Comparison of ENCODE assay signal across 12 cellular contexts in the genomic region with DNA sequence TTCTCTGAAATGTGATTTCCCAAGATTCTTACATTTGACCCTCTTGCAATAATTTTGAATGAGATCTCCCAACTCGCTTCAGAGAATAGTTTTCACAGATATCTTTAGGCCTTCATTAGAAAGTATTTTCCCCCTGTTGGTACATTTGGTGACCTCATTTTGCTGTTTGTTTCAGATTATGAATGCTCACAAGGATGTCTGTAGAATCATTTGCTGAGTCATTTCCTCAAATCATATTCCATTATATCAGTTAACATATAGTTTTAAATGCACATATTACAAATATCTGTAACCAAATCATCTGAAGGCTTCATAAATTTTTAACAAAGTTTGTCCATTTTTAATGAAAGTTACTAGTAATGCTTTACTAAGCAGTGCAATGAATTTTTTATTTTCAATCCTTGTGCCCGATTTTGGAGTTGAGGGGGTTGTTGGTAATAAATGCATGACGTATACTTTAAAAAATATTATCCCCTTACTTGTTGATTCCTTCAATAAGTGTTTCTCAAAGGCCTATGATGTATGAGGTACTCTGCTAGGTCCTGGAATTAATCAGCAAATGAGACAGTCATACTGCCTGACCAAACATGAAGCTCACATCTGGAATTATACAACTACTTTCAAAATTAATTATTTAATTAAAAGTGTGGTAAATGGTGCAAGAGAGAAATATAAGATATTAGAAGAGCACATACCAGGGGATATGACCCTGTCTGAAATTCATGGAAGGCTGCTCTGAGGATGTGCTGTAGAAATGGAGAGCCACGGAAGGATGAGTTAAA.
DNase-seq lines count a peak whose midpoint lies in the region; ATAC-seq and TF ChIP-seq lines count a peak whose summit lies in the region.
"Had no signal": no experiment of that assay in that cellular context is flagged by ENCODE, and none has a peak within 500 bp of the region (broad histone marks: within the 10 kb centered on the region; RNA-seq: fewer than 3 reads in every experiment).

No MANE protein-coding gene starts in this region.

- H3K27me3 ChIP-seq in breast epithelium (no peaks in the 10 kb centered on the region), SK-N-SH (ENCODE audit: insufficient read depth) (no peaks in the 10 kb centered on the region), H7 (ENCODE audit: control insufficient read depth, insufficient read depth, low read length) (no peaks in the 10 kb centered on the region), ascending aorta (no peaks in the 10 kb centered on the region)
- H3K27me3 ChIP-seq: BE2C had no signal

- POLR2A ChIA-PET in MCF 10A (lab: Yijun Ruan, JAX), result no interaction called here
- POLR2A ChIA-PET in SK-N-SH (lab: Yijun Ruan, JAX), result no interaction called here

- H3K9ac ChIP-seq in SK-N-SH, result no peak overlapping the region

- H3K4me2 ChIP-seq in SK-N-SH, result no peak overlapping the region

- TF ChIP-seq RAD21 in SK-N-SH (IDR thresholded peaks at IDR 0.05; ENCODE audit: low read length), result no peak

- no peak; a peak in 1 of 4 replicates for TF ChIP-seq EP300 in SK-N-SH (IDR thresholded peaks at IDR 0.05; ENCODE audit: borderline replicate concordance in 1 of 2, low read depth in 1 of 2, low read length in 1 of 2)

- no peak overlapping the region for H3K27ac ChIP-seq in breast epithelium
- H3K27ac ChIP-seq in SK-N-SH (ENCODE audit: low read depth in 2 of 2, low read length in 1 of 2), result peak overlapping the region; percentile 39 to 75; a peak in 3 of 4 replicates
- no peak overlapping the region for H3K27ac ChIP-seq in ascending aorta
- H3K27ac ChIP-seq: HL-60 had no signal

- H3K9me3 ChIP-seq in breast epithelium (no peaks in the 10 kb centered on the region), SK-N-SH (no peaks in the 10 kb centered on the region), ascending aorta (no peaks in the 10 kb centered on the region)
- H3K9me3 ChIP-seq: BE2C had no signal

- peak; percentile 6 for DNase-seq in MCF 10A (ENCODE audit: unreplicated experiment)
- no peak for DNase-seq in breast epithelium (ENCODE audit: low spot score in 2 of 2)
- DNase-seq in SK-N-SH, result no peak
- no peak for DNase-seq in effector memory CD8-positive, alpha-beta T cell
- no peak for DNase-seq in H7
- DNase-seq in ascending aorta (ENCODE audit: low spot score in 2 of 2), result no peak
- DNase-seq: activated effector memory CD4-positive, alpha-beta T cell treated with anti-CD3 and anti-CD28 coated beads, Interleukin-2, amount 50 U/mL, for 16 hours; BE2C; T-helper 9 cell had no signal

- no peaks in the 10 kb centered on the region for H3K9me2 ChIP-seq in SK-N-SH

- H4K20me1 ChIP-seq in SK-N-SH (ENCODE audit: insufficient read depth), result no peaks in the 10 kb centered on the region

- H3K4me1 ChIP-seq in breast epithelium (no peaks in the 10 kb centered on the region), SK-N-SH (ENCODE audit: control insufficient read depth in 1 of 2, insufficient read depth in 2 of 2, low read depth in 1 of 2, low read length in 1 of 2) (peaks cover 5 to 36% of the 10 kb centered on the region in 2 experiments), ascending aorta (no peaks in the 10 kb centered on the region)
- H3K4me1 ChIP-seq: BE2C had no signal

- peaks cover 23% of the 10 kb centered on the region for H3F3A ChIP-seq in SK-N-SH (replicated peaks; ENCODE audit: insufficient read depth)

- H3K79me2 ChIP-seq in SK-N-SH (ENCODE audit: insufficient read depth), result no peaks in the 10 kb centered on the region

- TF ChIP-seq CTCF in MCF 10A (IDR thresholded peaks at IDR 0.05; ENCODE audit: unreplicated experiment), result no peak
- TF ChIP-seq CTCF in breast epithelium (IDR thresholded peaks at IDR 0.05), result no peak
- no peak for TF ChIP-seq CTCF in SK-N-SH (IDR thresholded peaks at IDR 0.05)
- TF ChIP-seq CTCF in ascending aorta (IDR thresholded peaks at IDR 0.05), result no peak

- intact Hi-C loops in MCF 10A (cut with micrococcal nuclease) (no loop called here), breast epithelium (cut with DNase I; ENCODE audit: low total_unique reads) (no loop called here), ascending aorta (cut with DNase I) (no loop called here)

- H3K4me3 Mint-ChIP-seq in MCF 10A (ENCODE audit: unreplicated experiment), result no peak overlapping the region
- peak overlapping the region; percentile 24 to 54 for H3K4me3 Mint-ChIP-seq in effector memory CD8-positive, alpha-beta T cell

- H3K36me3 Mint-ChIP-seq in MCF 10A (ENCODE audit: insufficient read depth, unreplicated experiment), result no peaks in the 10 kb centered on the region
- H3K36me3 Mint-ChIP-seq in effector memory CD8-positive, alpha-beta T cell (ENCODE audit: insufficient read depth), result no peaks in the 10 kb centered on the region

- no peak overlapping the region for H3K27ac Mint-ChIP-seq in MCF 10A (ENCODE audit: low read depth, unreplicated experiment)
- peak overlapping the region; percentile 87 to 90 for H3K27ac Mint-ChIP-seq in effector memory CD8-positive, alpha-beta T cell

- BruUV-seq in MCF 10A (replicated peaks; lab: Mats Ljungman, UMichigan), result no TSS peak

- no peak overlapping the region for H3K4me3 ChIP-seq in breast epithelium
- H3K4me3 ChIP-seq in SK-N-SH (ENCODE audit: low read depth in 2 of 2, low read length in 1 of 2), result no peak overlapping the region
- no peak overlapping the region for H3K4me3 ChIP-seq in H7 (ENCODE audit: insufficient read depth, low read depth, low read length)
- no peak overlapping the region for H3K4me3 ChIP-seq in ascending aorta

- H3K27me3 Mint-ChIP-seq in MCF 10A (ENCODE audit: insufficient read depth, unreplicated experiment), result no peaks in the 10 kb centered on the region
- no peaks in the 10 kb centered on the region for H3K27me3 Mint-ChIP-seq in effector memory CD8-positive, alpha-beta T cell

- H3K9me3 Mint-ChIP-seq in MCF 10A (ENCODE audit: unreplicated experiment), result no peaks in the 10 kb centered on the region
- H3K9me3 Mint-ChIP-seq in effector memory CD8-positive, alpha-beta T cell, result no peaks in the 10 kb centered on the region

- WGBS in SK-N-SH (ENCODE audit: low lambda C conversion rate), result 63% methylated on average over 4 of the region's 4 CpGs

- peak overlapping the region; percentile 12; the same call in 1 of the 2 replicates for H2AFZ ChIP-seq in SK-N-SH (ENCODE audit: low read depth)

- peaks cover 11% of the 10 kb centered on the region for H3K4me1 Mint-ChIP-seq in MCF 10A (ENCODE audit: insufficient read depth, unreplicated experiment)
- peaks cover 20 to 35% of the 10 kb centered on the region in 2 donors for H3K4me1 Mint-ChIP-seq in effector memory CD8-positive, alpha-beta T cell (ENCODE audit: low read depth in 2 of 2)

- H3K36me3 ChIP-seq in breast epithelium (no peaks in the 10 kb centered on the region), SK-N-SH (replicated peaks in 1 of 2; ENCODE audit: control insufficient read depth in 1 of 2, insufficient read depth in 2 of 2, low read length in 1 of 2) (no peaks in the 10 kb centered on the region), H7 (replicated peaks; ENCODE audit: control insufficient read depth, insufficient read depth, low read length) (no peaks in the 10 kb centered on the region), ascending aorta (no peaks in the 10 kb centered on the region)
- H3K36me3 ChIP-seq: BE2C had no signal

- no peak for ATAC-seq in effector memory CD8-positive, alpha-beta T cell (replicated peaks)
- ATAC-seq in HG03039 (IDR thresholded peaks at IDR 0.05; ENCODE audit: unreplicated experiment), result no peak
- no peak for ATAC-seq in HG03045 (IDR thresholded peaks at IDR 0.05; ENCODE audit: unreplicated experiment)

- CTCF ChIA-PET in MCF 10A (lab: Yijun Ruan, JAX), result interaction anchor here (0.5 kb wide), 1 partner anchor 586 kb away, joined by 3 read pairs; no protein-coding TSS in a partner anchor
- CTCF ChIA-PET in SK-N-SH (lab: Yijun Ruan, JAX), result no interaction called here

- TF ChIP-seq POLR2A in breast epithelium (IDR thresholded peaks at IDR 0.05), result no peak

TF ChIP-seq in SK-N-SH, 30 proteins besides CTCF, POLR2A, EP300 and RAD21 (continues in another document):
- peak; percentile 61 for TF ChIP-seq TCF12 (IDR thresholded peaks at IDR 0.05)
- TF ChIP-seq JUND (IDR thresholded peaks at IDR 0.05), result peak; percentile 75
- TF ChIP-seq FOSL2 (IDR thresholded peaks at IDR 0.05; ENCODE audit: borderline replicate concordance, low read depth), result peak; percentile 78
- TF ChIP-seq ZBTB33 (IDR thresholded peaks at IDR 0.05; ENCODE audit: borderline replicate concordance, low read depth), result no peak
- TF ChIP-seq SMC3 (IDR thresholded peaks at IDR 0.05; ENCODE audit: low read depth, low read length), result no peak
- no peak for TF ChIP-seq NRF1 (IDR thresholded peaks at IDR 0.05; ENCODE audit: low read depth, low read length)
- no peak for TF ChIP-seq USF2 (IDR thresholded peaks at IDR 0.05; ENCODE audit: borderline replicate concordance, low read depth, low read length)
- TF ChIP-seq ELF1 (IDR thresholded peaks at IDR 0.05), result no peak
- no peak for TF ChIP-seq MXI1 (IDR thresholded peaks at IDR 0.05; ENCODE audit: low read depth, low read length)

Comparison
In these comparisons a context has a peak if more than half of its experiments do, and no peak if none do; other contexts are left out.
1. H3K27ac ChIP-seq: peak in SK-N-SH (2 of 2); none in breast epithelium (0 of 2) and ascending aorta (0 of 2).